In the genomic region with DNA sequence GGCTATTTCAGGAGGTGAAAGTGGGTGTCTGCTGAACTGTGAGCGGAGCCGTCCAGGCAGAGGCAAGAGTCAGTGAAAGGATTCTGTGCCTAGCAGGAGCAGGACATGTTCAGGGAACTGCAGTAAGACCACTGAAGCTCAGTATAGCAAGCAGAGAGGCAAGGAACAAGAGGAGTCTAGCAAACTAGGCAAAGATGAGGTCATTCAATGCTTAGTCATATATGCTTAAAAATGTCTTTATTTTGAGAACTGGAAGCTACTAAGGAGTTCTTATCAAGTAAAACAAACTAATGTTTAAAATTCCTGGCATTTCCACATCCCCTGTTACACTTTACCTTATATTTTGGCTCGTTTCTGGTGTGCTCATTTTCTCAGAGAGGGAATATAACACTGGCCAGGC, we compare ENCODE assay signal across 26 cellular contexts.
DNase-seq lines count a peak whose midpoint lies in the region; ATAC-seq, FAIRE-seq and TF ChIP-seq lines count a peak whose summit lies in the region.
"Had no signal": no experiment of that assay in that cellular context is flagged by ENCODE, and none has a peak within 500 bp of the region (broad histone marks: within the 10 kb centered on the region; RNA-seq: fewer than 3 reads in every experiment).

No MANE protein-coding gene starts in this region.

- no peaks in the 10 kb centered on the region for H3K4me1 Mint-ChIP-seq in astrocyte (ENCODE audit: low read depth, unreplicated experiment)
- H3K4me1 Mint-ChIP-seq: CD14-positive monocyte; CD8-positive, alpha-beta memory T cell had no signal

- DNase-seq in HT1080 (ENCODE audit: low read depth): peak; percentile 24
- peak; percentile 41 for DNase-seq in astrocyte (ENCODE audit: low read depth)
- peak; percentile 29 for DNase-seq in fibroblast of peridontal ligament (ENCODE audit: extremely low read depth)
- DNase-seq in activated effector memory CD4-positive, alpha-beta T cell treated with Interleukin-2 at 50 U/mL for 16 hours: no peak
- no peak for DNase-seq in AG20443 (ENCODE audit: low spot score)
- no peak for DNase-seq in upper lobe of right lung
- DNase-seq: BE2C; CD8-positive, alpha-beta memory T cell; DMS 273 treated with DMSO at 0.1 percent for 48 hours; DMS79; GF-D8; NCI-H1092; NCI-H1417 treated with DMSO at 0.1 percent for 48 hours; NCI-H1694 treated with DMSO at 0.1 percent for 48 hours; NCI-H2081; NCI-H2227 treated with DMSO at 0.1 percent for 48 hours; NCI-H510A; NCI-H69; Peyer's patch; SHP77 treated with DMSO at 0.1 percent for 48 hours had no signal

- no peak overlapping the region for H3K4me3 Mint-ChIP-seq in astrocyte (ENCODE audit: unreplicated experiment)
- H3K4me3 Mint-ChIP-seq: CD14-positive monocyte; CD8-positive, alpha-beta memory T cell had no signal

- no peak overlapping the region for H2AFZ ChIP-seq in astrocyte (ENCODE audit: low read depth, low read length)

- no peaks in the 10 kb centered on the region for H3K79me2 ChIP-seq in astrocyte (ENCODE audit: insufficient read depth, low read length)

- peaks cover 3% of the 10 kb centered on the region for H3K9me3 Mint-ChIP-seq in astrocyte (ENCODE audit: unreplicated experiment)
- H3K9me3 Mint-ChIP-seq: CD14-positive monocyte had no signal

- no peak for FAIRE-seq in astrocyte (lab: Jason Lieb, UNC)
- FAIRE-seq: GM12891, H1 had no signal

- peak overlapping the region; percentile 17 for H3K4me2 ChIP-seq in astrocyte (ENCODE audit: low read length)

- no peak overlapping the region for H3K4me3 ChIP-seq in astrocyte (ENCODE audit: insufficient read depth, low read depth, low read length)
- no peak overlapping the region for H3K4me3 ChIP-seq in upper lobe of right lung
- H3K4me3 ChIP-seq: Peyer's patch had no signal

- intact Hi-C loops in upper lobe of right lung (cut with DNase I): no loop called here

- no peaks in the 10 kb centered on the region for H4K20me1 ChIP-seq in astrocyte (ENCODE audit: insufficient read depth, low read length)

- ATAC-seq in GM18520 (IDR thresholded peaks at IDR 0.05; ENCODE audit: unreplicated experiment) (no peak), upper lobe of right lung (no peak)
- ATAC-seq: HCT116 had no signal

- H3K27ac Mint-ChIP-seq in astrocyte (ENCODE audit: unreplicated experiment): no peak overlapping the region
- H3K27ac Mint-ChIP-seq: CD14-positive monocyte; CD8-positive, alpha-beta memory T cell had no signal

- H3K36me3 ChIP-seq in astrocyte (ENCODE audit: insufficient read depth, low read length) (no peaks in the 10 kb centered on the region), upper lobe of right lung (no peaks in the 10 kb centered on the region)
- H3K36me3 ChIP-seq: BE2C, Peyer's patch had no signal

- H3K27ac ChIP-seq in astrocyte (ENCODE audit: low read depth, low read length) (no peak overlapping the region), upper lobe of right lung (no peak overlapping the region)
- H3K27ac ChIP-seq: HL-60, Peyer's patch had no signal

- H3K9me3 ChIP-seq in astrocyte (ENCODE audit: insufficient read depth, low read depth, low read length): no peaks in the 10 kb centered on the region
- no peaks in the 10 kb centered on the region for H3K9me3 ChIP-seq in upper lobe of right lung
- H3K9me3 ChIP-seq: BE2C, Peyer's patch had no signal

- peaks cover 4% of the 10 kb centered on the region for H3K4me1 ChIP-seq in astrocyte (ENCODE audit: insufficient read depth, low read length)
- H3K4me1 ChIP-seq in upper lobe of right lung: no peaks in the 10 kb centered on the region
- H3K4me1 ChIP-seq: BE2C, Peyer's patch had no signal

- no peaks in the 10 kb centered on the region for H3K27me3 Mint-ChIP-seq in astrocyte (ENCODE audit: low read depth, unreplicated experiment)

- TF ChIP-seq CTCF in astrocyte (IDR thresholded peaks at IDR 0.05; ENCODE audit: insufficient read depth, low read depth, low read length): no peak
- no peak for TF ChIP-seq CTCF in upper lobe of right lung (IDR thresholded peaks at IDR 0.05)

- H3K27me3 ChIP-seq in astrocyte (ENCODE audit: insufficient read depth, low read length): no peaks in the 10 kb centered on the region
- no peaks in the 10 kb centered on the region for H3K27me3 ChIP-seq in upper lobe of right lung
- H3K27me3 ChIP-seq: BE2C, Peyer's patch had no signal

- H3K9ac ChIP-seq in astrocyte (ENCODE audit: low read length): no peak overlapping the region

- no peaks in the 10 kb centered on the region for H3K36me3 Mint-ChIP-seq in astrocyte (ENCODE audit: low read depth, unreplicated experiment)
- H3K36me3 Mint-ChIP-seq: CD14-positive monocyte; CD8-positive, alpha-beta memory T cell had no signal

Comparison
In these comparisons a context has a peak if more than half of its experiments do, and no peak if none do; other contexts are left out.
1. DNase-seq: peak in HT1080 (single experiment), astrocyte (single experiment) and fibroblast of peridontal ligament (single experiment); none in activated effector memory CD4-positive, alpha-beta T cell treated with Interleukin-2 at 50 U/mL for 16 hours (single experiment), AG20443 (single experiment) and upper lobe of right lung (single experiment).